Comparison of ENCODE assay signal across 16 cellular contexts in the genomic region with DNA sequence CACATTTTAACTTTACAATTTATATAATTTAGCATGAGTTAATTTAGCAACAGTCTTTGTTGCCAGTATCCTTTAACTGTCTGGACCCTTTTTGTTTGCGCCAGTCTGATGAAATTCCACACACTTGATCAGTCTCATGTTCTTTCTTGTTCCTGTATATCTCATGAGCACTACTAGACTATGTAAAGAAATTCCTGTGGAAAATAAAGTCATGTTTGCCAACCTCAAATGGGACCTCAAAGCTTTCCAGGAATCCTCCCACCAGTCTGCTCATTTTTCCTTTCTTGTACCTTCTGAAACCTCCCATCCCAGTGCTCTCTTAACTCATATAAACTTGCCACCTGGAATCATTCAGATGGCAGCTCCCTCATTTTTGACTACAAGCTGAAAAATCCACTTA. TPM values are rescaled to one million over a fixed set of nuclear protein-coding genes. Genes with fewer than 3 reads are reported as not detected.
A peak's percentile ranks its signal among the peaks of the same experiment; 100 is the strongest.
DNase-seq lines count a peak whose midpoint lies in the region; ATAC-seq and TF ChIP-seq lines count a peak whose summit lies in the region.
"Had no signal": no experiment of that assay in that cellular context is flagged by ENCODE, and none has a peak within 500 bp of the region (broad histone marks: within the 10 kb centered on the region; RNA-seq: fewer than 3 reads in every experiment).

No MANE protein-coding gene starts in this region.

- H3K9me3 Mint-ChIP-seq in activated CD4-positive, alpha-beta T cell treated with anti-CD3 and anti-CD28 coated beads, Interleukin-2, amount 10 ng/mL, durations not matched to agents 24 days and 14 days, result no peaks in the 10 kb centered on the region
- no peaks in the 10 kb centered on the region for H3K9me3 Mint-ChIP-seq in endodermal cell
- H3K9me3 Mint-ChIP-seq: dendritic cell treated with granulocyte-macrophage colony-stimulating factor and Interleukin-4, amounts not matched to agents 40 ng/mL and 50 ng/mL, for 4 days had no signal

- peaks cover 39% of the 10 kb centered on the region for H4K20me1 ChIP-seq in smooth muscle cell (ENCODE audit: low read depth)

- H3K27ac Mint-ChIP-seq in activated CD4-positive, alpha-beta T cell treated with anti-CD3 and anti-CD28 coated beads, Interleukin-2, amount 10 ng/mL, durations not matched to agents 24 days and 14 days, result peak overlapping the region; percentile 86
- peak overlapping the region; percentile 84 for H3K27ac Mint-ChIP-seq in endodermal cell
- H3K27ac Mint-ChIP-seq: dendritic cell treated with granulocyte-macrophage colony-stimulating factor and Interleukin-4, amounts not matched to agents 40 ng/mL and 50 ng/mL, for 4 days had no signal

- no peaks in the 10 kb centered on the region for H3K27me3 Mint-ChIP-seq in activated CD4-positive, alpha-beta T cell treated with anti-CD3 and anti-CD28 coated beads, Interleukin-2, amount 10 ng/mL, durations not matched to agents 24 days and 14 days
- H3K27me3 Mint-ChIP-seq in endodermal cell (ENCODE audit: insufficient read depth), result no peaks in the 10 kb centered on the region
- H3K27me3 Mint-ChIP-seq: dendritic cell treated with granulocyte-macrophage colony-stimulating factor and Interleukin-4, amounts not matched to agents 40 ng/mL and 50 ng/mL, for 4 days had no signal

- H3K36me3 Mint-ChIP-seq in activated CD4-positive, alpha-beta T cell treated with anti-CD3 and anti-CD28 coated beads, Interleukin-2, amount 10 ng/mL, durations not matched to agents 24 days and 14 days (ENCODE audit: low read depth), result peaks cover 10% of the 10 kb centered on the region
- H3K36me3 Mint-ChIP-seq in endodermal cell (ENCODE audit: low read depth), result peaks cover 9% of the 10 kb centered on the region

- H3K4me2 ChIP-seq in smooth muscle cell, result peak overlapping the region; percentile 78
- H3K4me2 ChIP-seq: A549 had no signal

- H3K27ac ChIP-seq in endodermal cell (ENCODE audit: low read depth, low read length) (peak overlapping the region; percentile 45), smooth muscle cell (ENCODE audit: low read depth) (peak overlapping the region; percentile 75), A673 (ENCODE audit: low read depth, low read length, poor library complexity, severe bottlenecking) (no peak overlapping the region)
- H3K27ac ChIP-seq: A549, gastrocnemius medialis, left lung, psoas muscle had no signal

- H3K4me3 ChIP-seq in endodermal cell (ENCODE audit: low read length), result no peak overlapping the region
- H3K4me3 ChIP-seq in smooth muscle cell, result no peak overlapping the region
- H3K4me3 ChIP-seq in MG63, result no peak overlapping the region
- H3K4me3 ChIP-seq in A673 (ENCODE audit: low read depth, low read length, poor library complexity, severe bottlenecking), result no peak overlapping the region
- H3K4me3 ChIP-seq: A549, gastrocnemius medialis, left lung, psoas muscle had no signal

- H3K4me1 ChIP-seq in endodermal cell (ENCODE audit: control insufficient read depth, insufficient read depth, low read length) (peaks cover 5% of the 10 kb centered on the region), smooth muscle cell (ENCODE audit: low read depth) (peaks cover 17% of the 10 kb centered on the region), A673 (ENCODE audit: insufficient read depth, low read length, poor library complexity, severe bottlenecking) (no peaks in the 10 kb centered on the region)
- H3K4me1 ChIP-seq: A549 had no signal

- CTCF ChIA-PET in A673 (lab: Charles Lee), result no interaction called here

- DNase-seq in activated CD4-positive, alpha-beta T cell treated with anti-CD3 and anti-CD28 coated beads, Interleukin-2, amount 10 ng/mL, durations not matched to agents 24 days and 14 days, result no peak
- DNase-seq in activated CD4-positive, alpha-beta T cell treated with anti-CD3 and anti-CD28 coated beads, Interleukin-2, amount 50 U/mL, for 1 hour, result no peak
- DNase-seq in endodermal cell (no peak), smooth muscle cell (lab: John Stamatoyannopoulos, UW; ENCODE audit: unreplicated experiment) (no peak), MG63 (no peak), cortex of kidney (lab: John Stamatoyannopoulos, UW) (no peak), A673 (ENCODE audit: low spot score) (no peak)
- DNase-seq: activated effector memory CD4-positive, alpha-beta T cell treated with anti-CD3 and anti-CD28 coated beads, Interleukin-2, amount 50 U/mL, for 16 hours; gastrocnemius medialis; HCEC 1CT; left lung; psoas muscle; stimulated activated CD4-positive, alpha-beta T cell treated with anti-CD3 and anti-CD28 coated beads, Interleukin-4, amount 100 ng/mL, for 1 hour had no signal

- H3K36me3 ChIP-seq in endodermal cell (ENCODE audit: control insufficient read depth, insufficient read depth, low read length) (no peaks in the 10 kb centered on the region), smooth muscle cell (ENCODE audit: low read depth) (no peaks in the 10 kb centered on the region), MG63 (no peaks in the 10 kb centered on the region), A673 (ENCODE audit: insufficient read depth, low read length, poor library complexity, severe bottlenecking) (no peaks in the 10 kb centered on the region)
- H3K36me3 ChIP-seq: gastrocnemius medialis, left lung had no signal

- peaks cover 80% of the 10 kb centered on the region for H3K79me2 ChIP-seq in smooth muscle cell (ENCODE audit: low read depth)

- H3K4me1 Mint-ChIP-seq in activated CD4-positive, alpha-beta T cell treated with anti-CD3 and anti-CD28 coated beads, Interleukin-2, amount 10 ng/mL, durations not matched to agents 24 days and 14 days, result peaks cover 39% of the 10 kb centered on the region
- H3K4me1 Mint-ChIP-seq in endodermal cell, result peaks cover 36% of the 10 kb centered on the region

- peak overlapping the region; percentile 65 for H3K4me3 Mint-ChIP-seq in activated CD4-positive, alpha-beta T cell treated with anti-CD3 and anti-CD28 coated beads, Interleukin-2, amount 10 ng/mL, durations not matched to agents 24 days and 14 days
- no peak overlapping the region for H3K4me3 Mint-ChIP-seq in endodermal cell
- H3K4me3 Mint-ChIP-seq: dendritic cell treated with granulocyte-macrophage colony-stimulating factor and Interleukin-4, amounts not matched to agents 40 ng/mL and 50 ng/mL, for 4 days had no signal

- no peaks in the 10 kb centered on the region for H3K27me3 ChIP-seq in endodermal cell (ENCODE audit: control insufficient read depth, insufficient read depth, low read length, poor library complexity, severe bottlenecking)
- no peaks in the 10 kb centered on the region for H3K27me3 ChIP-seq in smooth muscle cell (ENCODE audit: low read depth)
- H3K27me3 ChIP-seq in MG63, result no peaks in the 10 kb centered on the region
- no peaks in the 10 kb centered on the region for H3K27me3 ChIP-seq in A673 (replicated peaks; ENCODE audit: insufficient read depth, low read depth, low read length, poor library complexity)
- H3K27me3 ChIP-seq: gastrocnemius medialis, left lung had no signal

- H3K9me3 ChIP-seq in endodermal cell (ENCODE audit: control insufficient read depth, low read length) (no peaks in the 10 kb centered on the region), smooth muscle cell (replicated peaks; ENCODE audit: low read depth) (no peaks in the 10 kb centered on the region), MG63 (no peaks in the 10 kb centered on the region), A673 (ENCODE audit: low read depth, low read length, poor library complexity, severe bottlenecking) (no peaks in the 10 kb centered on the region)
- H3K9me3 ChIP-seq: A549, gastrocnemius medialis, left lung, psoas muscle had no signal

- H3K9ac ChIP-seq in endodermal cell (ENCODE audit: extremely low read depth, low read length, poor library complexity, severe bottlenecking) (no peak overlapping the region), smooth muscle cell (ENCODE audit: low read depth) (no peak overlapping the region)

- POLR2A ChIA-PET in A673 (lab: Charles Lee; ENCODE audit: low non-redundant PET), result no interaction called here

- BruUV-seq in A673 (replicated peaks; lab: Mats Ljungman, UMichigan), result no TSS peak

- H2AFZ ChIP-seq in smooth muscle cell (ENCODE audit: low read depth), result no peak overlapping the region

- TF ChIP-seq CTCF in endodermal cell (conservative IDR thresholded peaks at IDR 0.05) (no peak), smooth muscle cell (IDR thresholded peaks at IDR 0.05; ENCODE audit: borderline replicate concordance, insufficient read depth, poor library complexity, severe bottlenecking) (no peak), A673 (conservative IDR thresholded peaks at IDR 0.05; ENCODE audit: low read depth, low read length) (no peak)

- 97 to 100% methylated on average over 1 of the region's 1 CpG for WGBS in endodermal cell (ENCODE audit: insufficient coverage in 1 of 2, insufficient read length in 1 of 2), 2 experiments
- WGBS in smooth muscle cell (ENCODE audit: low lambda C conversion rate), result 53% methylated on average over 1 of the region's 1 CpG

- ATAC-seq in SK-N-SH treated with all-trans-retinoic acid at 6 μM for 48 hours, result peak; percentile 31
- ATAC-seq: A549, gastrocnemius medialis, left lung, psoas muscle had no signal

- peaks cover 6% of the 10 kb centered on the region for H3F3A ChIP-seq in smooth muscle cell (ENCODE audit: low read depth)

- intact Hi-C loops in activated CD4-positive, alpha-beta T cell treated with anti-CD3 and anti-CD28 coated beads, Interleukin-2, amount 10 ng/mL, durations not matched to agents 24 days and 14 days (cut with micrococcal nuclease), result loop anchor here (1.0 to 2.0 kb wide), 9 partner anchors 9 to 332 kb away; a partner anchor contains a TSS
- intact Hi-C loops in A673 (cut with micrococcal nuclease; ENCODE audit: unreplicated experiment), result no loop called here

TF ChIP-seq in SK-N-SH treated with all-trans-retinoic acid at 6 μM for 48 hours, 23 proteins besides CTCF, POLR2A, EP300 and RAD21:
- TF ChIP-seq ZFP3 (CRISPR knock-in tag; IDR thresholded peaks at IDR 0.05) (no peak), ISL1 (CRISPR knock-in tag; IDR thresholded peaks at IDR 0.05) (no peak), ZC3H10 (CRISPR knock-in tag; IDR thresholded peaks at IDR 0.05) (no peak), ZFP30 (CRISPR knock-in tag; IDR thresholded peaks at IDR 0.05) (no peak), ZNF70 (CRISPR knock-in tag; IDR thresholded peaks at IDR 0.05) (no peak), ARNTL (CRISPR knock-in tag; IDR thresholded peaks at IDR 0.05; ENCODE audit: borderline replicate concordance, low read depth) (no peak), BACH2 (CRISPR knock-in tag; IDR thresholded peaks at IDR 0.05; ENCODE audit: borderline replicate concordance) (no peak)

RNA-seq across cellular contexts. Expression of a gene that starts 8.0 kb away (rescaled TPM):
- total RNA-seq in activated CD4-positive, alpha-beta T cell treated with anti-CD3 and anti-CD28 coated beads, Interleukin-2, amount 10 ng/mL, durations not matched to agents 24 days and 14 days, result 22.4 and 25.6 TPM in 2 replicates
- total RNA-seq in endodermal cell (10 to 100 TPM; 47.8 to 51.8 TPM), smooth muscle cell (59.3 and 76.0 TPM in 2 replicates), A673 (2021) (28.4 and 30.9 TPM in 2 replicates)
- polyA plus RNA-seq in endodermal cell (2013, experiment 1 of 2), result 18.4 TPM
- polyA plus RNA-seq in endodermal cell (2013, experiment 2 of 2), result 16.8 TPM
- 9.6 TPM in 2 replicates for polyA plus RNA-seq in smooth muscle cell
- 18.5 and 105 TPM in 2 replicates for total RNA-seq in MG63 (2014; rRNA removed; shearing (Covaris generic); ENCODE audit: low replicate concordance)
